13 cellular contexts compared by ENCODE assay signal in the genomic region with DNA sequence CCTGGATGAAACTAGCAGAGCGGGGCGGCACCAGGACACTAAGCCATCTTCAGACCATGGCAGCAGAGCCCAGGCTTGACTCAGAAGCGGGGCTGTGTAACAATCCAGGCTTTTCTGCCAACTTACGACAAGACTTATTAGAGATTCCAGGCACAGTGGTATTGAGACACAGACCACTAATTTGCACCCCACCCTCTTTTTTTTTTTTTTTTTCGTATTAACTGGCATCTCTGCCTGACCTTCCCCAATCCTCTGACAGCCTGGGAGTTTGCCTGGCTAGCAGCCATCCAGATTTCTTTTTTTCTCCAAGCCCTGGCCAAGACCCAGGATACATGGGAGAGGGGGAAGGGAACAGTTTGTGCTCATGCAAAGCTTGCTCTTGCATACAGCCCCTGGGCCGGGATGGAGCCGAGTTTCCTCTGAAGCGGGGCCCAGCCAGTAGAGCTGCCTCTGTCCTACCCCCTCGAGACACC.
DNase-seq lines count a peak whose midpoint lies in the region; ATAC-seq and TF ChIP-seq lines count a peak whose summit lies in the region.
"Had no signal": no experiment of that assay in that cellular context is flagged by ENCODE, and none has a peak within 500 bp of the region (broad histone marks: within the 10 kb centered on the region; RNA-seq: fewer than 3 reads in every experiment).

No MANE protein-coding gene starts in this region.

- no peak for TF ChIP-seq EP300 in esophagus muscularis mucosa (IDR thresholded peaks at IDR 0.05)

- ATAC-seq in WTC11, result no peak
- no peak for ATAC-seq in CD4-positive, alpha-beta T cell (ENCODE audit: poor library complexity)
- ATAC-seq: foreskin keratinocyte, Panc1 had no signal

- no peak overlapping the region for H3K4me3 Mint-ChIP-seq in WTC11
- H3K4me3 Mint-ChIP-seq in CD4-positive, alpha-beta T cell, result no peak overlapping the region
- H3K4me3 Mint-ChIP-seq: activated T-cell treated with anti-CD3 and anti-CD28 coated beads, Interleukin-2, amount 50 U/mL, for 72 hours had no signal

- no peak overlapping the region for H3K27ac Mint-ChIP-seq in WTC11
- no peak overlapping the region for H3K27ac Mint-ChIP-seq in CD4-positive, alpha-beta T cell
- H3K27ac Mint-ChIP-seq: activated T-cell treated with anti-CD3 and anti-CD28 coated beads, Interleukin-2, amount 50 U/mL, for 72 hours had no signal

- POLR2A ChIA-PET in WTC11 (lab: Charles Lee), result no interaction called here
- POLR2A ChIA-PET in CD4-positive, alpha-beta T cell (lab: Charles Lee), result interaction anchor here (1.8 kb wide), 1 partner anchor 187 kb away, joined by 7 read pairs; no protein-coding TSS in a partner anchor

- H3K27ac ChIP-seq in esophagus muscularis mucosa (replicated peaks in 1 of 4) (peak overlapping the region; percentile 55 to 83 (median 68)), tibial artery (no peak overlapping the region)
- H3K27ac ChIP-seq in CD4-positive, alpha-beta T cell (ENCODE audit: low read depth, low read length), result no peak overlapping the region
- H3K27ac ChIP-seq: foreskin keratinocyte had no signal

- intact Hi-C loops in esophagus muscularis mucosa (cut with DNase I), result no loop called here
- intact Hi-C loops in tibial artery (cut with DNase I; ENCODE audit: low total_unique reads), result no loop called here
- intact Hi-C loops in CD4-positive, alpha-beta T cell (cut with DNase I, micrococcal nuclease), result loop anchor here (1.0 to 10.0 kb wide), 3 partner anchors 186 to 1041 kb away; no protein-coding TSS in a partner anchor

- TF ChIP-seq CTCF in esophagus muscularis mucosa (IDR thresholded peaks at IDR 0.05), result no peak
- TF ChIP-seq CTCF in tibial artery (IDR thresholded peaks at IDR 0.05), result no peak
- TF ChIP-seq CTCF in WTC11 (IDR thresholded peaks at IDR 0.05), result no peak
- TF ChIP-seq CTCF in CD4-positive, alpha-beta T cell (IDR thresholded peaks at IDR 0.05), result no peak

- peak; percentile 36 for DNase-seq in NCI-H1092 treated with DMSO at 0.1 percent for 48 hours (lab: John Stamatoyannopoulos, UW)
- DNase-seq in NCI-H1092 (lab: John Stamatoyannopoulos, UW), result no peak
- no peak for DNase-seq in esophagus muscularis mucosa (ENCODE audit: extremely low spot score)
- peak; percentile 49 for DNase-seq in medulla oblongata (ENCODE audit: extremely low spot score)
- DNase-seq in tibial artery, result peak; percentile 76 to 79
- DNase-seq in WTC11 (ENCODE audit: low spot score), result no peak
- DNase-seq in CD4-positive, alpha-beta T cell, result no peak
- DNase-seq in GF-D8 (lab: John Stamatoyannopoulos, UW), result no peak
- DNase-seq: 8988T, foreskin keratinocyte, NCI-H187 treated with DMSO at 0.1 percent for 48 hours had no signal

- H3K4me1 Mint-ChIP-seq in WTC11, result peaks cover 7% of the 10 kb centered on the region
- H3K4me1 Mint-ChIP-seq in CD4-positive, alpha-beta T cell (ENCODE audit: low read depth), result peaks cover 4% of the 10 kb centered on the region

- H3K27me3 ChIP-seq in esophagus muscularis mucosa (no peaks in the 10 kb centered on the region), tibial artery (no peaks in the 10 kb centered on the region)
- no peaks in the 10 kb centered on the region for H3K27me3 ChIP-seq in CD4-positive, alpha-beta T cell (ENCODE audit: control insufficient read depth, insufficient read depth, low read length)

- H3K9me3 Mint-ChIP-seq in WTC11, result no peaks in the 10 kb centered on the region
- no peaks in the 10 kb centered on the region for H3K9me3 Mint-ChIP-seq in CD4-positive, alpha-beta T cell
- H3K9me3 Mint-ChIP-seq: activated T-cell treated with anti-CD3 and anti-CD28 coated beads, Interleukin-2, amount 50 U/mL, for 72 hours had no signal

- H3K36me3 ChIP-seq in esophagus muscularis mucosa (no peaks in the 10 kb centered on the region), tibial artery (no peaks in the 10 kb centered on the region)

- no peaks in the 10 kb centered on the region; the same call in 1 of the 2 replicates for H3K27me3 Mint-ChIP-seq in WTC11 (ENCODE audit: low read depth)
- H3K27me3 Mint-ChIP-seq in CD4-positive, alpha-beta T cell, result peaks cover 6% of the 10 kb centered on the region

- CTCF ChIA-PET in WTC11 (lab: Charles Lee), result interaction anchor here (0.9 to 2.9 kb wide), 12 partner anchors 9 to 193 kb away, joined by 3 to 21 read pairs (median 5); no protein-coding TSS in a partner anchor
- CTCF ChIA-PET in CD4-positive, alpha-beta T cell (lab: Charles Lee), result interaction anchor here (1.1 to 3.4 kb wide), 5 partner anchors 81 to 197 kb away, joined by 3 to 70 read pairs (median 5); no protein-coding TSS in a partner anchor

- H3K36me3 Mint-ChIP-seq in WTC11, result no peaks in the 10 kb centered on the region
- H3K36me3 Mint-ChIP-seq in CD4-positive, alpha-beta T cell (ENCODE audit: low read depth), result no peaks in the 10 kb centered on the region

- no peaks in the 10 kb centered on the region for H3K9me3 ChIP-seq in esophagus muscularis mucosa
- no peaks in the 10 kb centered on the region for H3K9me3 ChIP-seq in tibial artery
- H3K9me3 ChIP-seq in CD4-positive, alpha-beta T cell (ENCODE audit: control insufficient read depth, low read length), result no peaks in the 10 kb centered on the region

- no peak for TF ChIP-seq POLR2A in esophagus muscularis mucosa (IDR thresholded peaks at IDR 0.05; ENCODE audit: low read depth)

- WGBS in esophagus muscularis mucosa, result 43% methylated on average over 9 of the region's 9 CpGs

- H3K4me3 ChIP-seq in esophagus muscularis mucosa (no peak overlapping the region), tibial artery (no peak overlapping the region)

- H3K4me1 ChIP-seq in esophagus muscularis mucosa, result peaks cover 34 to 54% (median 51%) of the 10 kb centered on the region in 4 donors
- H3K4me1 ChIP-seq in tibial artery, result peaks cover 0 to 7% (median 0%) of the 10 kb centered on the region in 4 donors
- H3K4me1 ChIP-seq: foreskin keratinocyte had no signal

TF ChIP-seq in WTC11, 78 proteins besides CTCF, POLR2A, EP300 and RAD21 (continues in another document):
- TF ChIP-seq GRHL2 (CRISPR knock-in tag; IDR thresholded peaks at IDR 0.05; ENCODE audit: insufficient replicate concordance, severe bottlenecking) (no peak), TEAD1 (CRISPR knock-in tag; IDR thresholded peaks at IDR 0.05) (no peak), NR1H2 (CRISPR knock-in tag; IDR thresholded peaks at IDR 0.05) (no peak), FOXJ3 (CRISPR knock-in tag; IDR thresholded peaks at IDR 0.05; ENCODE audit: borderline replicate concordance) (no peak), ZMAT4 (CRISPR knock-in tag; IDR thresholded peaks at IDR 0.05) (no peak), ATF2 (CRISPR knock-in tag; IDR thresholded peaks at IDR 0.05; ENCODE audit: borderline replicate concordance, low read depth) (no peak), FOXP1 (CRISPR knock-in tag; IDR thresholded peaks at IDR 0.05; ENCODE audit: borderline replicate concordance) (no peak), ZNF416 (CRISPR knock-in tag; IDR thresholded peaks at IDR 0.05) (no peak)
- TF ChIP-seq, protein P1, sequence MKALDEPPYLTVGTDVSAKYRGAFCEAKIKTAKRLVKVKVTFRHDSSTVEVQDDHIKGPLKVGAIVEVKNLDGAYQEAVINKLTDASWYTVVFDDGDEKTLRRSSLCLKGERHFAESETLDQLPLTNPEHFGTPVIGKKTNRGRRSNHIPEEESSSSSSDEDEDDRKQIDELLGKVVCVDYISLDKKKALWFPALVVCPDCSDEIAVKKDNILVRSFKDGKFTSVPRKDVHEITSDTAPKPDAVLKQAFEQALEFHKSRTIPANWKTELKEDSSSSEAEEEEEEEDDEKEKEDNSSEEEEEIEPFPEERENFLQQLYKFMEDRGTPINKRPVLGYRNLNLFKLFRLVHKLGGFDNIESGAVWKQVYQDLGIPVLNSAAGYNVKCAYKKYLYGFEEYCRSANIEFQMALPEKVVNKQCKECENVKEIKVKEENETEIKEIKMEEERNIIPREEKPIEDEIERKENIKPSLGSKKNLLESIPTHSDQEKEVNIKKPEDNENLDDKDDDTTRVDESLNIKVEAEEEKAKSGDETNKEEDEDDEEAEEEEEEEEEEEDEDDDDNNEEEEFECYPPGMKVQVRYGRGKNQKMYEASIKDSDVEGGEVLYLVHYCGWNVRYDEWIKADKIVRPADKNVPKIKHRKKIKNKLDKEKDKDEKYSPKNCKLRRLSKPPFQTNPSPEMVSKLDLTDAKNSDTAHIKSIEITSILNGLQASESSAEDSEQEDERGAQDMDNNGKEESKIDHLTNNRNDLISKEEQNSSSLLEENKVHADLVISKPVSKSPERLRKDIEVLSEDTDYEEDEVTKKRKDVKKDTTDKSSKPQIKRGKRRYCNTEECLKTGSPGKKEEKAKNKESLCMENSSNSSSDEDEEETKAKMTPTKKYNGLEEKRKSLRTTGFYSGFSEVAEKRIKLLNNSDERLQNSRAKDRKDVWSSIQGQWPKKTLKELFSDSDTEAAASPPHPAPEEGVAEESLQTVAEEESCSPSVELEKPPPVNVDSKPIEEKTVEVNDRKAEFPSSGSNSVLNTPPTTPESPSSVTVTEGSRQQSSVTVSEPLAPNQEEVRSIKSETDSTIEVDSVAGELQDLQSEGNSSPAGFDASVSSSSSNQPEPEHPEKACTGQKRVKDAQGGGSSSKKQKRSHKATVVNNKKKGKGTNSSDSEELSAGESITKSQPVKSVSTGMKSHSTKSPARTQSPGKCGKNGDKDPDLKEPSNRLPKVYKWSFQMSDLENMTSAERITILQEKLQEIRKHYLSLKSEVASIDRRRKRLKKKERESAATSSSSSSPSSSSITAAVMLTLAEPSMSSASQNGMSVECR (CRISPR knock-in tag; IDR thresholded peaks at IDR 0.05; ENCODE audit: borderline replicate concordance), result no peak

Comparison
In these comparisons a context has a peak if more than half of its experiments do, and no peak if none do; other contexts are left out.
1. DNase-seq: peak in NCI-H1092 treated with DMSO at 0.1 percent for 48 hours (single experiment), medulla oblongata (single experiment) and tibial artery (2 of 2); none in NCI-H1092 (single experiment), esophagus muscularis mucosa (single experiment), WTC11 (single experiment), CD4-positive, alpha-beta T cell (0 of 10) and GF-D8 (single experiment).
2. H3K27ac ChIP-seq: peak in esophagus muscularis mucosa (4 of 4); none in tibial artery (0 of 2) and CD4-positive, alpha-beta T cell (single experiment).
3. intact Hi-C loops: an anchor here in CD4-positive, alpha-beta T cell (1.0 to 10.0 kb wide); none called in esophagus muscularis mucosa and tibial artery.